Comparison of ENCODE assay signal across 13 cellular contexts in genomic region chr9:87606921-87607521, GRCh38.
A peak's percentile ranks its signal among the peaks of the same experiment; 100 is the strongest.
DNase-seq lines count a peak whose midpoint lies in the region; ATAC-seq and TF ChIP-seq lines count a peak whose summit lies in the region.
"Had no signal": no experiment of that assay in that cellular context is flagged by ENCODE, and none has a peak within 500 bp of the region (broad histone marks: within the 10 kb centered on the region; RNA-seq: fewer than 3 reads in every experiment).

No MANE protein-coding gene starts in this region.

- H3K4me3 Mint-ChIP-seq in endothelial cell (ENCODE audit: unreplicated experiment) (no peak overlapping the region), nephron (no peak overlapping the region)
- H3K4me3 Mint-ChIP-seq: activated naive CD4-positive, alpha-beta T cell treated with anti-CD3 and anti-CD28 coated beads, Interleukin-2, amount 50 U/mL, for 24 hours had no signal

- TF ChIP-seq CTCF in endothelial cell (IDR thresholded peaks at IDR 0.05; ENCODE audit: unreplicated experiment) = no peak
- no peak for TF ChIP-seq CTCF in nephron (IDR thresholded peaks at IDR 0.05; ENCODE audit: unreplicated experiment in 3 of 3)

- no peak for ATAC-seq in HG03469 (IDR thresholded peaks at IDR 0.05; ENCODE audit: unreplicated experiment)

- H3K36me3 Mint-ChIP-seq in endothelial cell (ENCODE audit: low read depth, unreplicated experiment) (peaks cover 11% of the 10 kb centered on the region), nephron (ENCODE audit: low read depth) (peaks cover 60% of the 10 kb centered on the region)
- H3K36me3 Mint-ChIP-seq: activated naive CD4-positive, alpha-beta T cell treated with anti-CD3 and anti-CD28 coated beads, Interleukin-2, amount 50 U/mL, for 24 hours had no signal

- peak overlapping the region; percentile 57 for H3K27ac Mint-ChIP-seq in endothelial cell (ENCODE audit: unreplicated experiment)
- peak overlapping the region in 2 of 3 experiments; percentile 35 to 52 for H3K27ac Mint-ChIP-seq in nephron
- H3K27ac Mint-ChIP-seq: activated naive CD4-positive, alpha-beta T cell treated with anti-CD3 and anti-CD28 coated beads, Interleukin-2, amount 50 U/mL, for 24 hours had no signal

- H3K27me3 Mint-ChIP-seq in endothelial cell (ENCODE audit: unreplicated experiment) (peaks cover 9% of the 10 kb centered on the region), nephron (ENCODE audit: low read depth) (peaks cover 13% of the 10 kb centered on the region)

- H3K4me1 Mint-ChIP-seq in endothelial cell (ENCODE audit: unreplicated experiment) (peaks cover 15% of the 10 kb centered on the region), nephron (peaks cover 27% of the 10 kb centered on the region)

- H3K9me3 Mint-ChIP-seq in endothelial cell (ENCODE audit: unreplicated experiment) (no peaks in the 10 kb centered on the region), nephron (no peaks in the 10 kb centered on the region)
- H3K9me3 Mint-ChIP-seq: activated naive CD4-positive, alpha-beta T cell treated with anti-CD3 and anti-CD28 coated beads, Interleukin-2, amount 50 U/mL, for 24 hours had no signal

- DNase-seq in AG20443 (ENCODE audit: low spot score) = peak; percentile 60
- DNase-seq in NCI-H226 = peak; percentile 83
- DNase-seq in endothelial cell (ENCODE audit: low spot score) = no peak
- no peak for DNase-seq in stimulated activated CD4-positive, alpha-beta T cell treated with anti-CD3 and anti-CD28 coated beads, Interleukin-2, amount 100 ng/mL, for 48 hours
- DNase-seq in LoVo (ENCODE audit: low spot score) = no peak
- no peak for DNase-seq in NCI-H2081 treated with DMSO at 0.1 percent for 48 hours (lab: John Stamatoyannopoulos, UW)
- DNase-seq: activated CD4-positive, alpha-beta T cell treated with anti-CD3 and anti-CD28 coated beads for 4 hours; Caco-2; NCI-H146; RPMI8226 had no signal

Comparison
In these comparisons a context has a peak if more than half of its experiments do, and no peak if none do; other contexts are left out.
1. DNase-seq: peak in AG20443 (single experiment) and NCI-H226 (single experiment); none in endothelial cell (single experiment), stimulated activated CD4-positive, alpha-beta T cell treated with anti-CD3 and anti-CD28 coated beads, Interleukin-2, amount 100 ng/mL, for 48 hours (0 of 2), LoVo (single experiment) and NCI-H2081 treated with DMSO at 0.1 percent for 48 hours (single experiment).